21 cellular contexts compared by ENCODE assay signal in genomic region chr6:151617539-151617938, GRCh38.
DNase-seq lines count a peak whose midpoint lies in the region; ATAC-seq and TF ChIP-seq lines count a peak whose summit lies in the region.
"Had no signal": no experiment of that assay in that cellular context is flagged by ENCODE, and none has a peak within 500 bp of the region (broad histone marks: within the 10 kb centered on the region; RNA-seq: fewer than 3 reads in every experiment).

No MANE protein-coding gene starts in this region.

- H4K91ac ChIP-seq in IMR-90 (ENCODE audit: insufficient read depth, low read depth, low read length) = no peak overlapping the region

- H3K36me3 ChIP-seq in IMR-90 (ENCODE audit: control insufficient read depth, insufficient read depth, low read length) = no peaks in the 10 kb centered on the region
- no peaks in the 10 kb centered on the region for H3K36me3 ChIP-seq in PC-3 (ENCODE audit: low read depth, low read length)
- H3K36me3 ChIP-seq in right lobe of liver = no peaks in the 10 kb centered on the region

- H3K14ac ChIP-seq in IMR-90 (replicated peaks; ENCODE audit: low read depth, low read length) = no peak overlapping the region

- intact Hi-C loops in IMR-90 (cut with micrococcal nuclease) (no loop called here), PC-3 (cut with micrococcal nuclease) (no loop called here), right lobe of liver (cut with DNase I) (no loop called here)

- H2AFZ ChIP-seq in IMR-90 (replicated peaks; ENCODE audit: low read length, poor library complexity) (no peak overlapping the region), PC-3 (ENCODE audit: low read length) (no peak overlapping the region)

- no peak overlapping the region for H3K4me2 ChIP-seq in IMR-90 (ENCODE audit: low read depth, low read length)
- no peak overlapping the region for H3K4me2 ChIP-seq in PC-3 (ENCODE audit: low read length)
- H3K4me2 ChIP-seq: A549 had no signal

- ATAC-seq in IMR-90 (ENCODE audit: low read depth) (no peak), PC-3 (no peak), right lobe of liver (peak; percentile 72 to 76 (median 74))
- ATAC-seq: A549, GM12878 had no signal

- no peak overlapping the region for H3K18ac ChIP-seq in IMR-90 (ENCODE audit: low read depth, low read length)

- H2AK5ac ChIP-seq in IMR-90 (ENCODE audit: low read depth, low read length) = no peak overlapping the region

- no peaks in the 10 kb centered on the region for H3K9me2 ChIP-seq in PC-3 (replicated peaks; ENCODE audit: low read length)

- no peaks in the 10 kb centered on the region for H3F3A ChIP-seq in PC-3 (ENCODE audit: low read length, unreplicated experiment)

- H2BK120ac ChIP-seq in IMR-90 (ENCODE audit: low read depth, low read length) = no peak overlapping the region

- H3K9me3 ChIP-seq in IMR-90 (ENCODE audit: control insufficient read depth, insufficient read depth, low read length) = no peaks in the 10 kb centered on the region
- H3K9me3 ChIP-seq in PC-3 (ENCODE audit: low read length) = no peaks in the 10 kb centered on the region
- H3K9me3 ChIP-seq in right lobe of liver = no peaks in the 10 kb centered on the region
- H3K9me3 ChIP-seq: A549 had no signal

- dilution Hi-C loops in IMR-90 (cut with HindIII; ENCODE audit: low sequenced_read_pairs, unreplicated experiment) = no loop called here

- H3K79me2 ChIP-seq in PC-3 (ENCODE audit: low read length) = no peaks in the 10 kb centered on the region

- H2AK9ac ChIP-seq in IMR-90 (replicated peaks; ENCODE audit: low read depth, low read length, poor library complexity) = no peak overlapping the region

- CTCF ChIA-PET in IMR-90 (lab: Yijun Ruan, JAX) = no interaction called here
- CTCF ChIA-PET in PC-3 (lab: Charles Lee) = no interaction called here

- no peaks in the 10 kb centered on the region for H3K4me1 ChIP-seq in IMR-90 (ENCODE audit: control insufficient read depth, insufficient read depth, low read length)
- H3K4me1 ChIP-seq in PC-3 (ENCODE audit: insufficient read depth, low read length) = no peaks in the 10 kb centered on the region
- H3K4me1 ChIP-seq in right lobe of liver = peaks cover 0 to 33% (median 2%) of the 10 kb centered on the region in 4 donors
- H3K4me1 ChIP-seq: A549 had no signal

- no peak for TF ChIP-seq RAD21 in IMR-90 (IDR thresholded peaks at IDR 0.05; ENCODE audit: low read length)

- H2BK20ac ChIP-seq in IMR-90 (ENCODE audit: low read depth, low read length) = no peak overlapping the region

- no peak for DNase-seq in IMR-90
- DNase-seq in PC-3 = peak; percentile 4
- DNase-seq in fibroblast of gingiva (ENCODE audit: low read depth) = peak; percentile 7
- DNase-seq in right lobe of liver = no peak
- DNase-seq in AG08395 (ENCODE audit: low spot score) = no peak
- DNase-seq in NCI-H146 (lab: John Stamatoyannopoulos, UW) = no peak
- no peak for DNase-seq in NCI-H2171 treated with DMSO at 0.1 percent for 48 hours (lab: John Stamatoyannopoulos, UW)
- DNase-seq: C1 segment of cervical spinal cord; CD8-positive, alpha-beta memory T cell; DMS53; EL; GOT3; NCI-H1105; NCI-H1694; NCI-H2081 treated with DMSO at 0.1 percent for 48 hours; NCI-H510A treated with DMSO at 0.1 percent for 48 hours; NCI-H774; Right ventricle myocardium superior had no signal

- H4K20me1 ChIP-seq in IMR-90 (ENCODE audit: insufficient read depth, low read length) = no peaks in the 10 kb centered on the region
- H4K20me1 ChIP-seq in PC-3 (ENCODE audit: low read length) = no peaks in the 10 kb centered on the region

- H3K4ac ChIP-seq in IMR-90 (ENCODE audit: low read depth, low read length) = no peak overlapping the region

- TF ChIP-seq POLR2A in IMR-90 (IDR thresholded peaks at IDR 0.05; ENCODE audit: low read depth, low read length) (no peak), right lobe of liver (IDR thresholded peaks at IDR 0.05) (no peak)

- H3K27me3 ChIP-seq in IMR-90 (ENCODE audit: control insufficient read depth, insufficient read depth, low read length) (no peaks in the 10 kb centered on the region), PC-3 (ENCODE audit: low read length) (no peaks in the 10 kb centered on the region), right lobe of liver (no peaks in the 10 kb centered on the region)

- H3K9ac ChIP-seq in IMR-90 (ENCODE audit: low read depth, low read length) = no peak overlapping the region
- no peak overlapping the region for H3K9ac ChIP-seq in PC-3 (ENCODE audit: low read length)

- POLR2A ChIA-PET in IMR-90 (lab: Charles Lee; ENCODE audit: unreplicated experiment) (no interaction called here), PC-3 (lab: Charles Lee; ENCODE audit: unreplicated experiment) (no interaction called here)

- H3K27ac ChIP-seq in IMR-90 (ENCODE audit: insufficient read depth, low read length) = no peak overlapping the region
- no peak overlapping the region for H3K27ac ChIP-seq in PC-3 (ENCODE audit: low read length)
- peak overlapping the region in 2 of 3 donors; percentile 60 to 87 for H3K27ac ChIP-seq in right lobe of liver
- H3K27ac ChIP-seq: A549, SK-N-MC had no signal

- H3K79me1 ChIP-seq in IMR-90 (ENCODE audit: low read depth in 1 of 2, low read length in 2 of 2) = no peaks in the 10 kb centered on the region

- no peak overlapping the region for H4K8ac ChIP-seq in IMR-90 (ENCODE audit: low read depth in 2 of 2, low read length in 2 of 2)

- H3K4me3 ChIP-seq in IMR-90 (ENCODE audit: insufficient read depth, low read depth, low read length) (no peak overlapping the region), PC-3 (ENCODE audit: low read length) (no peak overlapping the region), right lobe of liver (no peak overlapping the region)
- H3K4me3 ChIP-seq: A549, GM12878, SK-N-MC had no signal

- H3K9me1 ChIP-seq in IMR-90 (ENCODE audit: insufficient read depth, low read length) = no peaks in the 10 kb centered on the region

- no peak overlapping the region for H2BK15ac ChIP-seq in IMR-90 (ENCODE audit: low read depth, low read length)

- no peak overlapping the region for H3K56ac ChIP-seq in IMR-90 (ENCODE audit: extremely low read depth, insufficient read depth, low read length)

- TF ChIP-seq CTCF in IMR-90 (conservative IDR thresholded peaks at IDR 0.05; ENCODE audit: low read depth, low read length) = no peak
- TF ChIP-seq CTCF in PC-3 (conservative IDR thresholded peaks at IDR 0.05; ENCODE audit: low read depth, low read length) = no peak
- no peak for TF ChIP-seq CTCF in right lobe of liver (IDR thresholded peaks at IDR 0.05)

- H2BK5ac ChIP-seq in IMR-90 (ENCODE audit: low read depth, low read length, poor library complexity, severe bottlenecking) = no peak overlapping the region

- WGBS in IMR-90 (ENCODE audit: extremely low coverage in 2 of 2, insufficient read length in 1 of 2), 2 experiments = no CpG with 5 or more reads among the region's 2 CpGs
- 54% methylated on average over 2 of the region's 2 CpGs for WGBS in right lobe of liver (ENCODE audit: insufficient coverage, low coverage, low lambda C conversion rate, missing lambda C conversion rate)

- BruUV-seq in IMR-90 (replicated peaks; lab: Mats Ljungman, UMichigan) = no TSS peak
- BruUV-seq in PC-3 (replicated peaks; lab: Mats Ljungman, UMichigan) = no TSS peak

- H3K23ac ChIP-seq in IMR-90 (ENCODE audit: low read depth, low read length) = no peak overlapping the region

- in situ Hi-C loops in IMR-90 (cut with MboI; ENCODE audit: low sequenced_read_pairs) = no loop called here

- no peak overlapping the region for H4K5ac ChIP-seq in IMR-90 (ENCODE audit: low read depth, low read length)

TF ChIP-seq in IMR-90, 13 proteins besides CTCF, POLR2A, EP300 and RAD21:
- no peak for TF ChIP-seq USF2 (IDR thresholded peaks at IDR 0.05; ENCODE audit: low read depth, low read length)
- peak; percentile 34; the same call in 1 of the 2 replicates for TF ChIP-seq CEBPB (IDR thresholded peaks at IDR 0.05; ENCODE audit: low read depth, low read length)
TF ChIP-seq in IMR-90: peak in this region for 1.

Comparison
In these comparisons a context has a peak if more than half of its experiments do, and no peak if none do; other contexts are left out.
1. ATAC-seq: peak in right lobe of liver (4 of 4); none in IMR-90 (single experiment) and PC-3 (single experiment).
2. DNase-seq: peak in PC-3 (single experiment) and fibroblast of gingiva (single experiment); none in IMR-90 (single experiment), right lobe of liver (0 of 3), AG08395 (single experiment), NCI-H146 (single experiment) and NCI-H2171 treated with DMSO at 0.1 percent for 48 hours (single experiment).
3. H3K27ac ChIP-seq: peak in right lobe of liver (2 of 3); none in IMR-90 (single experiment) and PC-3 (single experiment).